In genomic region chr13:31540316-31540715, GRCh38 we compare ENCODE assay signal across 29 cellular contexts.
DNase-seq lines count a peak whose midpoint lies in the region; ATAC-seq, FAIRE-seq and TF ChIP-seq lines count a peak whose summit lies in the region.
"Had no signal": no experiment of that assay in that cellular context is flagged by ENCODE, and none has a peak within 500 bp of the region (broad histone marks: within the 10 kb centered on the region; RNA-seq: fewer than 3 reads in every experiment).

No MANE protein-coding gene starts in this region.

- no peaks in the 10 kb centered on the region for H3K27me3 ChIP-seq in foreskin keratinocyte
- H3K27me3 ChIP-seq: BLaER1 had no signal

- H3K4me3 ChIP-seq in mucosa of descending colon, result no peak overlapping the region
- H3K4me3 ChIP-seq: BLaER1 had no signal

- FAIRE-seq in H54 (lab: Jason Lieb, UNC), result no peak
- FAIRE-seq: G401.6, GM18507 had no signal

- DNase-seq in DMS53 (lab: John Stamatoyannopoulos, UW), result peak; percentile 42
- DNase-seq in DMS53 treated with DMSO at 0.1 percent for 48 hours (lab: John Stamatoyannopoulos, UW; ENCODE audit: unreplicated experiment), result no peak
- DNase-seq in SK-MEL-5 (ENCODE audit: low read depth, low spot score), result peak; percentile 13
- DNase-seq in mucosa of descending colon, result no peak
- DNase-seq in globus pallidus (ENCODE audit: low spot score), result no peak
- no peak for DNase-seq in H54 (ENCODE audit: insufficient read length, low spot score)
- no peak for DNase-seq in foreskin keratinocyte
- DNase-seq: ACHN; CD4-positive, alpha-beta T cell; COR-L47; DND-41; H9; IMR-90; MV-4-11; NCI-H1105 treated with DMSO at 0.1 percent for 48 hours; NCI-H1694; NCI-H2081 treated with DMSO at 0.1 percent for 48 hours; NCI-H2171 treated with DMSO at 0.1 percent for 48 hours; NCI-H446; NCI-H526; RPMI8226; SHP77 treated with DMSO at 0.1 percent for 48 hours; SK-N-SH had no signal

- no peak overlapping the region for H3K27ac ChIP-seq in foreskin keratinocyte
- H3K27ac ChIP-seq: 22Rv1, BLaER1, KMS-11 had no signal

- intact Hi-C loops in mucosa of descending colon (cut with DNase I, micrococcal nuclease), result no loop called here

- H3K36me3 ChIP-seq in mucosa of descending colon (ENCODE audit: low read depth), result no peaks in the 10 kb centered on the region
- H3K36me3 ChIP-seq: BLaER1 had no signal

- TF ChIP-seq POLR2A in H54 (IDR thresholded peaks at IDR 0.05; ENCODE audit: low read depth, low read length), result no peak

- ATAC-seq in mucosa of descending colon, result peak; percentile 31
- ATAC-seq in foreskin keratinocyte, result no peak
- ATAC-seq in HG03135 (IDR thresholded peaks at IDR 0.05; ENCODE audit: unreplicated experiment), result no peak

- H3K9me3 ChIP-seq in mucosa of descending colon, result no peaks in the 10 kb centered on the region
- H3K9me3 ChIP-seq: BLaER1, SK-N-SH had no signal

- no peak for TF ChIP-seq CTCF in mucosa of descending colon (IDR thresholded peaks at IDR 0.05)
- TF ChIP-seq CTCF in foreskin keratinocyte (conservative IDR thresholded peaks at IDR 0.05), result no peak

- in situ Hi-C loops in SK-MEL-5 (cut with HindIII; ENCODE audit: low pct_unique_long_range_greater_than_20kb, low sequenced_read_pairs), result no loop called here

- H3K4me1 ChIP-seq in mucosa of descending colon (ENCODE audit: low read depth), result no peaks in the 10 kb centered on the region
- H3K4me1 ChIP-seq in foreskin keratinocyte, result no peaks in the 10 kb centered on the region
- H3K4me1 ChIP-seq: BLaER1 had no signal

Comparison
In these comparisons a context has a peak if more than half of its experiments do, and no peak if none do; other contexts are left out.
1. DNase-seq: peak in DMS53 (single experiment) and SK-MEL-5 (single experiment); none in DMS53 treated with DMSO at 0.1 percent for 48 hours (single experiment), mucosa of descending colon (0 of 3), globus pallidus (single experiment), H54 (single experiment) and foreskin keratinocyte (0 of 2).